Comparison of ENCODE assay signal across 17 cellular contexts in the genomic region with DNA sequence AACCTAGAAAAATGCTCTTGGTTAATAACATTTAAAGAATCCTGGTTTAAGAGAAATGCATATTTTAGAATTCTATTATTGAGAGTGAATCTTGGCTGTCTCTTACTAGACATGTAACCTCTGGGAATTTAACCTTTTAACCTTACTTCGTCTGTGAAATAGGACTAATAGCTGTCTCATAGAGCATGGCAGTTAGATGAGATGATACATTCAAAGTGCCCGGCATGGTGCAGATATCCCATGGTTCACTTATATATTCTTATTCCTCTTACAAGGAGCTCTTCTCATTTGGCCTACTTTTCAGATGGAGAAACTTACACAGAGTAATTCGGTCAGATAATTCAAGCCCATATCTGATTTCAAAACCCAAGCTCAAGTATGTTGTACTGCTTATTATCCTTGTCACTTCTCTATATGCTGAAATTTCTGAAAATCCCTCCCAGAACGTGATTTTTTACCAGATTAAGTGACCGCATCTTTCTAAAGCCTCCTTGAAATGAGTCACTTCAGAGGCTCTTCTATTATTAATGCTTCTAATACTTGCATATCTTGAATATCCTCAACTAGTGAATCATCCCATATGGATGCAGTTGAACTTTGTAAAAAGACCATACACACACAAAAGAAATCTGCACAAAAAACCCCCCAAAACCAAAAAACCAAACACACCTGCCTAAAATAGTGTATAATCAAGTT. TPM values are rescaled to one million over a fixed set of nuclear protein-coding genes. Genes with fewer than 3 reads are reported as not detected.
DNase-seq lines count a peak whose midpoint lies in the region; ATAC-seq and TF ChIP-seq lines count a peak whose summit lies in the region.
"Had no signal": no experiment of that assay in that cellular context is flagged by ENCODE, and none has a peak within 500 bp of the region (broad histone marks: within the 10 kb centered on the region; RNA-seq: fewer than 3 reads in every experiment).

No MANE protein-coding gene starts in this region.

- TF ChIP-seq CTCF in CD8-positive, alpha-beta T cell (IDR thresholded peaks at IDR 0.05), result no peak
- TF ChIP-seq CTCF in progenitor cell of endocrine pancreas (IDR thresholded peaks at IDR 0.05; ENCODE audit: unreplicated experiment), result no peak
- no peak for TF ChIP-seq CTCF in colonic mucosa (IDR thresholded peaks at IDR 0.05)

- no peak overlapping the region for H3K27ac ChIP-seq in CD8-positive, alpha-beta T cell (ENCODE audit: low read depth, low read length)
- H3K27ac ChIP-seq in colonic mucosa, result no peak overlapping the region
- H3K27ac ChIP-seq: gastroesophageal sphincter, pancreas had no signal

- peaks cover 57% of the 10 kb centered on the region for H3K4me1 Mint-ChIP-seq in CD8-positive, alpha-beta T cell (ENCODE audit: low read depth)
- H3K4me1 Mint-ChIP-seq in progenitor cell of endocrine pancreas (ENCODE audit: low read depth), result peaks cover 15% of the 10 kb centered on the region

- intact Hi-C loops in CD8-positive, alpha-beta T cell (cut with DNase I, micrococcal nuclease), result loop anchor here (5.0 to 10.0 kb wide), 6 partner anchors 1023 to 1975 kb away; a partner anchor contains a TSS
- intact Hi-C loops in colonic mucosa (cut with DNase I), result no loop called here

- no peaks in the 10 kb centered on the region for H3K9me3 Mint-ChIP-seq in CD8-positive, alpha-beta T cell
- no peaks in the 10 kb centered on the region for H3K9me3 Mint-ChIP-seq in progenitor cell of endocrine pancreas (ENCODE audit: low read depth)
- H3K9me3 Mint-ChIP-seq: activated T-cell treated with anti-CD3 and anti-CD28 coated beads, Interleukin-2, amount 50 U/mL, for 24 hours; CD14-positive monocyte had no signal

- H3K27me3 Mint-ChIP-seq in CD8-positive, alpha-beta T cell (ENCODE audit: low read depth), result no peaks in the 10 kb centered on the region
- no peaks in the 10 kb centered on the region for H3K27me3 Mint-ChIP-seq in progenitor cell of endocrine pancreas
- H3K27me3 Mint-ChIP-seq: activated T-cell treated with anti-CD3 and anti-CD28 coated beads, Interleukin-2, amount 50 U/mL, for 24 hours had no signal

- no peaks in the 10 kb centered on the region for H3K27me3 ChIP-seq in CD8-positive, alpha-beta T cell (ENCODE audit: insufficient read depth, low read length)
- no peaks in the 10 kb centered on the region for H3K27me3 ChIP-seq in colonic mucosa
- H3K27me3 ChIP-seq: gastroesophageal sphincter, pancreas had no signal

- H3K4me1 ChIP-seq in CD8-positive, alpha-beta T cell (ENCODE audit: insufficient read depth, low read length), result peaks cover 39% of the 10 kb centered on the region
- H3K4me1 ChIP-seq in colonic mucosa, result peaks cover 10% of the 10 kb centered on the region

- no peak for DNase-seq in CD8-positive, alpha-beta T cell
- DNase-seq in LHCN-M2 (ENCODE audit: low read depth) (peak; percentile 49), fibroblast of gingiva (ENCODE audit: low read depth) (peak; percentile 44), progenitor cell of endocrine pancreas (ENCODE audit: low spot score, unreplicated experiment) (no peak), colonic mucosa (no peak)
- no peak for DNase-seq in central memory CD4-positive, alpha-beta T cell
- DNase-seq: activated CD4-positive, alpha-beta T cell treated with anti-CD3 and anti-CD28 coated beads for 1 hour; activated T-cell treated with anti-CD3 and anti-CD28 coated beads, Interleukin-2, amount 50 U/mL, for 24 hours; anterior cingulate cortex; NCI-H1930; NCI-H526; pancreas; T-helper 2 cell had no signal

- H3K36me3 ChIP-seq in CD8-positive, alpha-beta T cell (ENCODE audit: insufficient read depth, low read length), result peaks cover 24% of the 10 kb centered on the region
- H3K36me3 ChIP-seq in colonic mucosa, result peaks cover 13% of the 10 kb centered on the region

- CTCF ChIA-PET in CD8-positive, alpha-beta T cell (lab: Charles Lee), result interaction anchor here (0.6 kb wide), 1 partner anchor 186 kb away, joined by 3 read pairs; no protein-coding TSS in a partner anchor

- H3K4me3 Mint-ChIP-seq in CD8-positive, alpha-beta T cell, result no peak overlapping the region
- no peak overlapping the region for H3K4me3 Mint-ChIP-seq in progenitor cell of endocrine pancreas (ENCODE audit: low read depth)
- H3K4me3 Mint-ChIP-seq: activated T-cell treated with anti-CD3 and anti-CD28 coated beads, Interleukin-2, amount 50 U/mL, for 24 hours; CD14-positive monocyte had no signal

- ATAC-seq in CD8-positive, alpha-beta T cell, result no peak
- no peak for ATAC-seq in GM18870 (IDR thresholded peaks at IDR 0.05; ENCODE audit: unreplicated experiment)
- ATAC-seq: gastroesophageal sphincter, pancreas had no signal

- H3K27ac Mint-ChIP-seq in CD8-positive, alpha-beta T cell, result peak overlapping the region; percentile 78
- H3K27ac Mint-ChIP-seq in progenitor cell of endocrine pancreas, result peak overlapping the region; percentile 11
- H3K27ac Mint-ChIP-seq: activated T-cell treated with anti-CD3 and anti-CD28 coated beads, Interleukin-2, amount 50 U/mL, for 24 hours had no signal

- no peaks in the 10 kb centered on the region for H3K9me3 ChIP-seq in CD8-positive, alpha-beta T cell (ENCODE audit: low read length)
- no peaks in the 10 kb centered on the region for H3K9me3 ChIP-seq in colonic mucosa
- H3K9me3 ChIP-seq: gastroesophageal sphincter, HAP-1, pancreas had no signal

- no peak overlapping the region for H3K9ac ChIP-seq in colonic mucosa (ENCODE audit: low read depth in 2 of 2, low read length in 2 of 2)

- H3K4me3 ChIP-seq in CD8-positive, alpha-beta T cell (ENCODE audit: low read depth, low read length), result no peak overlapping the region
- no peak overlapping the region for H3K4me3 ChIP-seq in colonic mucosa
- H3K4me3 ChIP-seq: gastroesophageal sphincter, HAP-1, pancreas had no signal

- POLR2A ChIA-PET in CD8-positive, alpha-beta T cell (lab: Charles Lee), result no interaction called here

- H3K36me3 Mint-ChIP-seq in CD8-positive, alpha-beta T cell, result peaks cover 65% of the 10 kb centered on the region
- H3K36me3 Mint-ChIP-seq in progenitor cell of endocrine pancreas (ENCODE audit: insufficient read depth), result peaks cover 23% of the 10 kb centered on the region

RNA-seq across cellular contexts. Expression of a gene that starts 4.9 kb away (rescaled TPM):
- total RNA-seq in CD8-positive, alpha-beta T cell, result 10 to 100 TPM; 51.2 to 51.9 TPM
- total RNA-seq in LHCN-M2 (2014; rRNA removed) (15.3 and 18.9 TPM in 2 replicates), progenitor cell of endocrine pancreas (22.0 and 25.9 TPM in 2 replicates), colonic mucosa (10 to 100 TPM; 17.5 to 23.5 TPM)
- polyA plus RNA-seq in LHCN-M2 (2012), result 5.8 TPM

RNA-seq across cellular contexts. Expression of a gene that starts 55.5 kb away (rescaled TPM):
- 10 to 100 TPM; 13.8 to 16.3 TPM for total RNA-seq in CD8-positive, alpha-beta T cell
- total RNA-seq in LHCN-M2 (2014; rRNA removed) (7.1 and 11.1 TPM in 2 replicates), progenitor cell of endocrine pancreas (19.2 and 19.9 TPM in 2 replicates), colonic mucosa (10 to 100 TPM; 11.0 to 15.3 TPM)
- polyA plus RNA-seq in LHCN-M2 (2012), result 9.6 TPM

Comparison
In these comparisons a context has a peak if more than half of its experiments do, and no peak if none do; other contexts are left out.
1. DNase-seq: peak in LHCN-M2 (single experiment) and fibroblast of gingiva (single experiment); none in CD8-positive, alpha-beta T cell (0 of 7), progenitor cell of endocrine pancreas (single experiment), central memory CD4-positive, alpha-beta T cell (single experiment) and colonic mucosa (single experiment).